ENCODE assay signal across 9 cellular contexts in the genomic region with DNA sequence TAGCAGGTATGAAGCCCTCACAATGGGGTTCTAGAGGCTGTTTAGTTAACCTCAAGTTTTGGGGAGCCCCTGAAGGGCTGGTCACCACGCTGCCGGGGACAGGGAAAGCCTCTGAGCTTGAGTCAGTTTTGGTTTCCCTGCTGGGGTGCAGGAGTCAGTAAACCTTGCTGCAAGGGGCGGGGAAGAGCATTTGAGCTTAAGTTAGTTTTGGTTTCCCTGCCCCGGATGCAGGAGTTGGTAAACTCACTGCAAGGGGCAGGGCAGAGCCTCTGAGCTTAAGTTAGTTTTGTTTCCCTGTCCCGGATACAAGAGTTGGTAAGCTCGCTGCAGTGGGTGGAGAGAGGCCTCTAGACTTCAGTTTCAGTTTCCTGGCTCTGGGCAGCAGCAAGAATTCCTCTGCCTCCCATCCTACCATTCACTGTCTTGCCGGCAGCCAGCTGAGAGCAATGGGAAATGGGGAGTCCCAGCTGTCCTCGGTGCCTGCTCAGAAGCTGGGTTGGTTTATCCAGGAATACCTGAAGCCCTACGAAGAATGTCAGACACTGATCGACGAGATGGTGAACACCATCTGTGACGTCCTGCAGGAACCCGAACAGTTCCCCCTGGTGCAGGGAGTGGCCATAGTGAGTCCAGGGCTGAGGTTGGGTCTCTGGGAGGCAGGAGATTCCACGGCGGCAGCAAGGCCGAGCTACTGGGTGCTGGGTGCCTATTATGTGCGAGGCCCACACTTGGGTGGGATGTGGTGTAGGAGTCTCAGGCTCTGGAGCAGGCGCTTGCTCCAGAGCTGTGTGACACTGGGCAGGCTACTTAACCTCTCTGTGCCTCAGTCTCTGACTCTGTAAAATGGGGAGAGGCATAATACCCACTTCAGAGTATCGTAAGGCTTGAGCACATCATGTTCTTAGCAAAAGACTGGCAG. TPM values are rescaled to one million over a fixed set of nuclear protein-coding genes. Genes with fewer than 3 reads are reported as not detected.
DNase-seq lines count a peak whose midpoint lies in the region; ATAC-seq and TF ChIP-seq lines count a peak whose summit lies in the region.
"Had no signal": no experiment of that assay in that cellular context is flagged by ENCODE, and none has a peak within 500 bp of the region (broad histone marks: within the 10 kb centered on the region; RNA-seq: fewer than 3 reads in every experiment).

A gene with protein sequence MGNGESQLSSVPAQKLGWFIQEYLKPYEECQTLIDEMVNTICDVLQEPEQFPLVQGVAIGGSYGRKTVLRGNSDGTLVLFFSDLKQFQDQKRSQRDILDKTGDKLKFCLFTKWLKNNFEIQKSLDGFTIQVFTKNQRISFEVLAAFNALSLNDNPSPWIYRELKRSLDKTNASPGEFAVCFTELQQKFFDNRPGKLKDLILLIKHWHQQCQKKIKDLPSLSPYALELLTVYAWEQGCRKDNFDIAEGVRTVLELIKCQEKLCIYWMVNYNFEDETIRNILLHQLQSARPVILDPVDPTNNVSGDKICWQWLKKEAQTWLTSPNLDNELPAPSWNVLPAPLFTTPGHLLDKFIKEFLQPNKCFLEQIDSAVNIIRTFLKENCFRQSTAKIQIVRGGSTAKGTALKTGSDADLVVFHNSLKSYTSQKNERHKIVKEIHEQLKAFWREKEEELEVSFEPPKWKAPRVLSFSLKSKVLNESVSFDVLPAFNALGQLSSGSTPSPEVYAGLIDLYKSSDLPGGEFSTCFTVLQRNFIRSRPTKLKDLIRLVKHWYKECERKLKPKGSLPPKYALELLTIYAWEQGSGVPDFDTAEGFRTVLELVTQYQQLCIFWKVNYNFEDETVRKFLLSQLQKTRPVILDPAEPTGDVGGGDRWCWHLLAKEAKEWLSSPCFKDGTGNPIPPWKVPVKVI (plus strand): TSS at position 357 of the 919 bp plus-strand sequence. CDS start 90 bp downstream, at position 447.

- H3K4me2 ChIP-seq in PC-9, result peak within 1 kb of the TSS; percentile 32

- intact Hi-C loops in PC-9 (cut with micrococcal nuclease; ENCODE audit: unreplicated experiment) (no loop called here), cardiac septum (cut with DNase I) (loop anchor here (5.0 kb wide), 1 partner anchor 71 kb away; a partner anchor contains a TSS)

- DNase-seq in PC-9 (peak in 1 of 2 experiments; percentile 31), cardiac septum (ENCODE audit: low spot score) (peak; percentile 78), G401 (ENCODE audit: low spot score) (no peak), SK-N-DZ (ENCODE audit: low spot score) (no peak)
- DNase-seq in activated naive CD4-positive, alpha-beta T cell treated with Interleukin-2 at 50 U/mL for 16 hours, result peak; percentile 82
- DNase-seq in stimulated activated CD4-positive, alpha-beta T cell treated with anti-CD3 and anti-CD28 coated beads, Interleukin-12 subunit alpha, Interleukin-12 subunit beta, amount 100 ng/mL, for 24 hours (ENCODE audit: low read depth in 2 of 2), result peak; percentile 63 to 67

- peaks cover 5% of the 10 kb centered on the region; the same call in 1 of the 2 replicates for H3K27me3 ChIP-seq in PC-9 (ENCODE audit: insufficient read depth, low read depth)

- no peak for TF ChIP-seq CTCF in PC-9 (conservative IDR thresholded peaks at IDR 0.05)

- no peaks in the 10 kb centered on the region for H3K4me1 ChIP-seq in PC-9 (replicated peaks; ENCODE audit: insufficient read depth)

- H3K9me2 ChIP-seq in PC-9 (ENCODE audit: insufficient read depth), result 0 out of 2 replicates have a peak, but pooled peaks cover 8% of the 10 kb centered on the region

- H3K27ac ChIP-seq in PC-9, result no peak within 1 kb of the TSS

- ATAC-seq in GM18502 (IDR thresholded peaks at IDR 0.05; ENCODE audit: poor library complexity, unreplicated experiment) (peak; percentile 88), HG02798 (IDR thresholded peaks at IDR 0.05; ENCODE audit: poor library complexity, unreplicated experiment) (peak; percentile 89)

- POLR2A ChIA-PET in PC-9 (lab: Charles Lee; ENCODE audit: unreplicated experiment), result no interaction called here

- H3K4me3 ChIP-seq in PC-9, result no peak within 1 kb of the TSS

- no peaks in the 10 kb centered on the region for H3K36me3 ChIP-seq in PC-9 (ENCODE audit: low read depth)

- H4K20me1 ChIP-seq in PC-9 (ENCODE audit: insufficient read depth), result 0 out of 2 replicates have a peak, but pooled peaks cover 2% of the 10 kb centered on the region

- H3F3A ChIP-seq in PC-9 (ENCODE audit: insufficient read depth, low read depth), result no peaks in the 10 kb centered on the region

- H3K79me2 ChIP-seq in PC-9 (ENCODE audit: low read depth), result no peaks in the 10 kb centered on the region

- in situ Hi-C loops in G401 (cut with HindIII; ENCODE audit: low sequenced_read_pairs), result no loop called here

- 0 out of 2 replicates have a peak within 1 kb of the TSS, but pooled peaks have one; percentile 58 for H2AFZ ChIP-seq in PC-9

- no TSS peak for BruUV-seq in PC-9 (replicated peaks; lab: Mats Ljungman, UMichigan)

- H3K9me3 ChIP-seq in PC-9 (ENCODE audit: insufficient read depth, low read depth), result no peaks in the 10 kb centered on the region

- CTCF ChIA-PET in PC-9 (lab: Charles Lee), result interaction anchor here (1.1 kb wide), 1 partner anchor 14 kb away, joined by 5 read pairs; no protein-coding TSS in a partner anchor

RNA-seq across cellular contexts. Expression of the gene that starts here (rescaled TPM):
- total RNA-seq in PC-9 (2021) (0.98 and 1.3 TPM in 2 replicates), cardiac septum (6.4 TPM)
- total RNA-seq in G401 (2014; rRNA removed; shearing (Covaris generic)), result not detected in 2 replicates
- not detected in 2 replicates for polyA plus RNA-seq in SK-N-DZ (2014; cell fraction: cytosol; rRNA removed)
- not detected in 2 replicates for polyA plus RNA-seq in SK-N-DZ (2014; cell fraction: nucleus; rRNA removed)
- polyA plus RNA-seq: neural cell had no signal

Comparison
In these comparisons a context has a peak if more than half of its experiments do, and no peak if none do; other contexts are left out.
1. DNase-seq: peak in activated naive CD4-positive, alpha-beta T cell treated with Interleukin-2 at 50 U/mL for 16 hours (single experiment), cardiac septum (single experiment) and stimulated activated CD4-positive, alpha-beta T cell treated with anti-CD3 and anti-CD28 coated beads, Interleukin-12 subunit alpha, Interleukin-12 subunit beta, amount 100 ng/mL, for 24 hours (2 of 2); none in G401 (single experiment) and SK-N-DZ (single experiment).